Comparison of ENCODE assay signal across 15 cellular contexts in the genomic region with DNA sequence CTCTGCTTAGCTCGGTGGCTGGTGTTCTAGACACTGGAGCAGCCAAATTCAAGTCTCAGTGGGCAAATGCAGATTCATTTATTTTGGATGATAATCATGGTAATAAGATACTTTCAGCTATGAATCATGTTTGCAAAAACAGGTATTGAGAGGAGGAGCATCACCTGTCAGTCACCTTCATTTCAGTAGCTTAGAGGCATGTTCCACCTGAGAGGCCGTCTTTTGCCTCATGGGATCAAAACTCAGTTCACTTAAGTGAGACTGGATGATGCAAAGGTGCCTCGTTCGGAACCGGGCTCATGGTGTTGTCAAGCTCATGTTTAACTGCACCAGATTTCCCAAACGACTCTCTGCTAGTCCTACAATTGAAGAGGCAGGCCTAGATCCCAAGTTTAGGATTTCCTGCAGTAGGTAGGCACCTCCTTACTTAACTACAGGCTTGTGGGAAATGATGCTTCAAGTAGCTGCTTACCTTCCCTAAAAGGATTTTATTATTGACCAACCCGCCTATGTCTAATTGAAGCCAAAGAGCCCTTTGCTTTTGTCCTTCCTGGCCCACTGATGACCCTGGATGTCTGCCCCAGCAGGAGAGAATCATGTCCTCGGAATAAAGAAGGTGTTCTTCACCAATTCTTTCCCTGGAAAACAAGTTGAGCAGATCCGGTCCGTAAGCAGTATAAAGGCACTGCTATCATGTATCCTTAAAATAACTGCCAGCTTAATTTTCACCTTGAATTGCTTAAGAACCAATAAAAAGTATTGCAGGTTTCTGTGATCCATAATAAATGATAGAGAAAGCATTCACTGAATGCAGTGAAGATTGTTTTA.
DNase-seq lines count a peak whose midpoint lies in the region; ATAC-seq and TF ChIP-seq lines count a peak whose summit lies in the region.
"Had no signal": no experiment of that assay in that cellular context is flagged by ENCODE, and none has a peak within 500 bp of the region (broad histone marks: within the 10 kb centered on the region; RNA-seq: fewer than 3 reads in every experiment).

No MANE protein-coding gene starts in this region.

- 23 to 43% (median 34%) methylated on average over 10 of the region's 10 CpGs for WGBS in heart left ventricle, 4 donors

- intact Hi-C loops in heart left ventricle (cut with DNase I): loop anchor here in 4 of 10 donors (2.0 to 5.0 kb wide), 3 partner anchors 30 to 42 kb away; no protein-coding TSS in a partner anchor
- intact Hi-C loops in cardiac septum (cut with DNase I): no loop called here
- intact Hi-C loops in activated CD4-positive, alpha-beta T cell treated with anti-CD3 and anti-CD28 coated beads, Interleukin-2, amount 10 ng/mL, durations not matched to agents 24 days and 14 days (cut with micrococcal nuclease): no loop called here

- H3K27ac Mint-ChIP-seq in activated CD4-positive, alpha-beta T cell treated with anti-CD3 and anti-CD28 coated beads, Interleukin-2, amount 10 ng/mL, durations not matched to agents 24 days and 14 days: no peak overlapping the region

- no peaks in the 10 kb centered on the region for H3K9me3 Mint-ChIP-seq in activated CD4-positive, alpha-beta T cell treated with anti-CD3 and anti-CD28 coated beads, Interleukin-2, amount 10 ng/mL, durations not matched to agents 24 days and 14 days

- TF ChIP-seq POLR2A in heart left ventricle (IDR thresholded peaks at IDR 0.05): no peak

- peaks cover 2% of the 10 kb centered on the region for H3K36me3 Mint-ChIP-seq in activated CD4-positive, alpha-beta T cell treated with anti-CD3 and anti-CD28 coated beads, Interleukin-2, amount 10 ng/mL, durations not matched to agents 24 days and 14 days (ENCODE audit: low read depth)

- H3K36me3 ChIP-seq in heart left ventricle (peaks cover 0 to 64% (median 9%) of the 10 kb centered on the region in 9 donors), right atrium auricular region (peaks cover 4% of the 10 kb centered on the region), rectal smooth muscle tissue (ENCODE audit: control insufficient read depth, insufficient read depth, low read length) (no peaks in the 10 kb centered on the region)

- H3K9ac ChIP-seq in rectal smooth muscle tissue (ENCODE audit: low read length): no peak overlapping the region

- ATAC-seq in heart left ventricle (peak in 1 of 4 donors; percentile 4), HG03280 (IDR thresholded peaks at IDR 0.05; ENCODE audit: unreplicated experiment) (no peak), GM19452 (IDR thresholded peaks at IDR 0.05; ENCODE audit: unreplicated experiment) (no peak), HG02981 (IDR thresholded peaks at IDR 0.05; ENCODE audit: unreplicated experiment) (no peak)

- H3K4me1 ChIP-seq in heart left ventricle (peaks cover 0 to 67% (median 24%) of the 10 kb centered on the region in 12 donors), right atrium auricular region (peaks cover 0 to 42% of the 10 kb centered on the region in 2 donors), rectal smooth muscle tissue (ENCODE audit: control insufficient read depth, insufficient read depth, low read length) (peaks cover 8% of the 10 kb centered on the region)

- H3K4me3 ChIP-seq in heart left ventricle (peak overlapping the region; percentile 8 to 55 (median 49)), right atrium auricular region (peak overlapping the region; percentile 11 to 38), rectal smooth muscle tissue (ENCODE audit: low read length) (peak overlapping the region; percentile 58)

- H3K27ac ChIP-seq in heart left ventricle: peak overlapping the region; percentile 79 to 93 (median 88)
- H3K27ac ChIP-seq in right atrium auricular region: peak overlapping the region; percentile 79 to 87
- H3K27ac ChIP-seq in rectal smooth muscle tissue (ENCODE audit: low read depth, low read length): peak overlapping the region; percentile 84

- H3K9me3 ChIP-seq in heart left ventricle (no peaks in the 10 kb centered on the region), right atrium auricular region (no peaks in the 10 kb centered on the region)

- TF ChIP-seq CTCF in heart left ventricle (IDR thresholded peaks at IDR 0.05): no peak
- TF ChIP-seq CTCF in right atrium auricular region (IDR thresholded peaks at IDR 0.05): no peak

- no peaks in the 10 kb centered on the region for H3K27me3 Mint-ChIP-seq in activated CD4-positive, alpha-beta T cell treated with anti-CD3 and anti-CD28 coated beads, Interleukin-2, amount 10 ng/mL, durations not matched to agents 24 days and 14 days

- no peak for DNase-seq in heart left ventricle
- no peak for DNase-seq in cardiac septum (ENCODE audit: low spot score)
- no peak for DNase-seq in right atrium auricular region (ENCODE audit: low spot score)
- DNase-seq in activated CD4-positive, alpha-beta T cell treated with anti-CD3 and anti-CD28 coated beads, Interleukin-2, amount 10 ng/mL, durations not matched to agents 24 days and 14 days: no peak
- DNase-seq: ACHN; activated CD8-positive, alpha-beta memory T cell treated with anti-CD3 and anti-CD28 coated beads for 24 hours; activated effector memory CD4-positive, alpha-beta T cell treated with Interleukin-2 at 50 U/mL for 16 hours; COR-L47; GF-D8; midbrain; NCI-H187 treated with DMSO at 0.1 percent for 48 hours had no signal

- no peaks in the 10 kb centered on the region for H3K4me1 Mint-ChIP-seq in activated CD4-positive, alpha-beta T cell treated with anti-CD3 and anti-CD28 coated beads, Interleukin-2, amount 10 ng/mL, durations not matched to agents 24 days and 14 days

- H3K27me3 ChIP-seq in heart left ventricle (no peaks in the 10 kb centered on the region), right atrium auricular region (no peaks in the 10 kb centered on the region), rectal smooth muscle tissue (ENCODE audit: control insufficient read depth, insufficient read depth, low read length) (no peaks in the 10 kb centered on the region)

- no peak overlapping the region for H3K4me3 Mint-ChIP-seq in activated CD4-positive, alpha-beta T cell treated with anti-CD3 and anti-CD28 coated beads, Interleukin-2, amount 10 ng/mL, durations not matched to agents 24 days and 14 days
